Comparison of ENCODE assay signal across 17 cellular contexts in the genomic region with DNA sequence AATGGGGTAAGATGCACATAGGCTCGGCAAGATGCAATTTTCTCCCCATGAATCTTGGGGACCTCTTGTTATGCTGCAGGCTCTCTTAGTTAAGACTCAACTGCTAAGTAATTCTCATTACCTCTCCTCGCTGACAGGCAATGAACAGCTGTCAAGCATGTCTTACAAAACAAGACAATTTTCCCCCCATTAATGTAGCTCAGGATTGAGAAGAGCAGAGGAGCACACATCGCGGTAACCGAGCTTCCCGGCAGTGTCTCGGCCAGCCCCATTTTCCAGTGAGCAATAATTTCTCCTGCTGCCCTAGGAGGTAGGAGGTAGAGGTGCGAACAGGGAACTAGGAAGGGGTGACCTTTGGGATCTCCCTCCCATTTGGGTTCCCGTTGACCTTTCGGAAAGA.
DNase-seq lines count a peak whose midpoint lies in the region; TF ChIP-seq lines count a peak whose summit lies in the region.
"Had no signal": no experiment of that assay in that cellular context is flagged by ENCODE, and none has a peak within 500 bp of the region (broad histone marks: within the 10 kb centered on the region; RNA-seq: fewer than 3 reads in every experiment).

No MANE protein-coding gene starts in this region.

- H3K4me1 ChIP-seq in esophagus muscularis mucosa (peaks cover 19 to 20% (median 19%) of the 10 kb centered on the region in 4 donors), vagina (peaks cover 12% of the 10 kb centered on the region)
- H3K4me1 ChIP-seq: BE2C, BLaER1 had no signal

- no peak for TF ChIP-seq CTCF in esophagus muscularis mucosa (IDR thresholded peaks at IDR 0.05)
- TF ChIP-seq CTCF in neural cell (IDR thresholded peaks at IDR 0.05; ENCODE audit: poor library complexity, severe bottlenecking), result no peak
- TF ChIP-seq CTCF in vagina (IDR thresholded peaks at IDR 0.05), result no peak

- no peaks in the 10 kb centered on the region for H3K79me2 ChIP-seq in neural cell (replicated peaks; ENCODE audit: insufficient read depth, low read length)

- peak; percentile 53 for DNase-seq in esophagus muscularis mucosa (ENCODE audit: extremely low spot score)
- peak; percentile 8 to 19 for DNase-seq in vagina (ENCODE audit: extremely low spot score in 2 of 2)
- no peak for DNase-seq in NCI-H345 (lab: John Stamatoyannopoulos, UW)
- DNase-seq in D341Med (ENCODE audit: low spot score), result no peak
- DNase-seq: 8988T; ACHN; BE2C; C1 segment of cervical spinal cord; CD4-positive, alpha-beta memory T cell; CD4-positive, CD25-positive, alpha-beta regulatory T cell; CD8-positive, alpha-beta memory T cell; COR-L47; DMS79 treated with DMSO at 0.1 percent for 48 hours; GF-D8 had no signal

- TF ChIP-seq POLR2A in esophagus muscularis mucosa (IDR thresholded peaks at IDR 0.05; ENCODE audit: low read depth) (no peak), vagina (IDR thresholded peaks at IDR 0.05) (no peak)

- H3K9me3 ChIP-seq in esophagus muscularis mucosa (no peaks in the 10 kb centered on the region), neural cell (ENCODE audit: low read length) (no peaks in the 10 kb centered on the region), vagina (no peaks in the 10 kb centered on the region)
- H3K9me3 ChIP-seq: BE2C, BLaER1 had no signal

- intact Hi-C loops in esophagus muscularis mucosa (cut with DNase I) (no loop called here), vagina (cut with DNase I) (no loop called here)

- H3K4me3 ChIP-seq in esophagus muscularis mucosa (no peak overlapping the region), neural cell (ENCODE audit: low read length) (peak overlapping the region; percentile 18), vagina (no peak overlapping the region)
- H3K4me3 ChIP-seq: BLaER1, GM12878 had no signal

- no peaks in the 10 kb centered on the region for H3K27me3 ChIP-seq in esophagus muscularis mucosa
- no peaks in the 10 kb centered on the region for H3K27me3 ChIP-seq in neural cell (ENCODE audit: insufficient read depth, low read depth, low read length)
- H3K27me3 ChIP-seq in vagina, result no peaks in the 10 kb centered on the region
- H3K27me3 ChIP-seq: BE2C, BLaER1 had no signal

- peak overlapping the region; percentile 4 for H3K9ac ChIP-seq in neural cell (ENCODE audit: low read length)
- H3K9ac ChIP-seq: BLaER1 had no signal

- TF ChIP-seq RAD21 in neural cell (conservative IDR thresholded peaks at IDR 0.05), result peak; percentile 29

- H3K36me3 ChIP-seq in esophagus muscularis mucosa, result no peaks in the 10 kb centered on the region
- no peaks in the 10 kb centered on the region for H3K36me3 ChIP-seq in neural cell (ENCODE audit: insufficient read depth, low read length)
- no peaks in the 10 kb centered on the region for H3K36me3 ChIP-seq in vagina
- H3K36me3 ChIP-seq: BE2C, BLaER1 had no signal

- 93% methylated on average over 10 of the region's 10 CpGs for WGBS in esophagus muscularis mucosa

- H3K4me2 ChIP-seq in neural cell (ENCODE audit: low read length), result no peak overlapping the region
- H3K4me2 ChIP-seq: BLaER1 had no signal

- no peak overlapping the region for H3K27ac ChIP-seq in esophagus muscularis mucosa (replicated peaks in 1 of 4)
- H3K27ac ChIP-seq in neural cell (ENCODE audit: low read length), result peak overlapping the region; percentile 76
- no peak overlapping the region for H3K27ac ChIP-seq in vagina
- H3K27ac ChIP-seq: BLaER1 had no signal

- H4K20me1 ChIP-seq in neural cell (ENCODE audit: insufficient read depth), result no peaks in the 10 kb centered on the region
- H4K20me1 ChIP-seq: BLaER1 had no signal

- no peak for TF ChIP-seq EP300 in esophagus muscularis mucosa (IDR thresholded peaks at IDR 0.05)
- TF ChIP-seq EP300 in neural cell (conservative IDR thresholded peaks at IDR 0.05; ENCODE audit: poor library complexity, severe bottlenecking), result peak; percentile 95

- no peak overlapping the region for H2AFZ ChIP-seq in neural cell (ENCODE audit: low read depth, low read length)

- no peaks in the 10 kb centered on the region for H3K9me2 ChIP-seq in neural cell (ENCODE audit: insufficient read depth, low read length)

- no peaks in the 10 kb centered on the region for H3F3A ChIP-seq in neural cell (ENCODE audit: insufficient read depth, low read length, poor library complexity, severe bottlenecking)

TF ChIP-seq in neural cell, 6 proteins besides CTCF, POLR2A, EP300 and RAD21:
- TF ChIP-seq, protein P1, sequence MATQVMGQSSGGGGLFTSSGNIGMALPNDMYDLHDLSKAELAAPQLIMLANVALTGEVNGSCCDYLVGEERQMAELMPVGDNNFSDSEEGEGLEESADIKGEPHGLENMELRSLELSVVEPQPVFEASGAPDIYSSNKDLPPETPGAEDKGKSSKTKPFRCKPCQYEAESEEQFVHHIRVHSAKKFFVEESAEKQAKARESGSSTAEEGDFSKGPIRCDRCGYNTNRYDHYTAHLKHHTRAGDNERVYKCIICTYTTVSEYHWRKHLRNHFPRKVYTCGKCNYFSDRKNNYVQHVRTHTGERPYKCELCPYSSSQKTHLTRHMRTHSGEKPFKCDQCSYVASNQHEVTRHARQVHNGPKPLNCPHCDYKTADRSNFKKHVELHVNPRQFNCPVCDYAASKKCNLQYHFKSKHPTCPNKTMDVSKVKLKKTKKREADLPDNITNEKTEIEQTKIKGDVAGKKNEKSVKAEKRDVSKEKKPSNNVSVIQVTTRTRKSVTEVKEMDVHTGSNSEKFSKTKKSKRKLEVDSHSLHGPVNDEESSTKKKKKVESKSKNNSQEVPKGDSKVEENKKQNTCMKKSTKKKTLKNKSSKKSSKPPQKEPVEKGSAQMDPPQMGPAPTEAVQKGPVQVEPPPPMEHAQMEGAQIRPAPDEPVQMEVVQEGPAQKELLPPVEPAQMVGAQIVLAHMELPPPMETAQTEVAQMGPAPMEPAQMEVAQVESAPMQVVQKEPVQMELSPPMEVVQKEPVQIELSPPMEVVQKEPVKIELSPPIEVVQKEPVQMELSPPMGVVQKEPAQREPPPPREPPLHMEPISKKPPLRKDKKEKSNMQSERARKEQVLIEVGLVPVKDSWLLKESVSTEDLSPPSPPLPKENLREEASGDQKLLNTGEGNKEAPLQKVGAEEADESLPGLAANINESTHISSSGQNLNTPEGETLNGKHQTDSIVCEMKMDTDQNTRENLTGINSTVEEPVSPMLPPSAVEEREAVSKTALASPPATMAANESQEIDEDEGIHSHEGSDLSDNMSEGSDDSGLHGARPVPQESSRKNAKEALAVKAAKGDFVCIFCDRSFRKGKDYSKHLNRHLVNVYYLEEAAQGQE (IDR thresholded peaks at IDR 0.05; ENCODE audit: borderline replicate concordance), result peak; percentile 84
- TF ChIP-seq TAF1 (IDR thresholded peaks at IDR 0.05; ENCODE audit: low read depth) (no peak), EZH2 (IDR thresholded peaks at IDR 0.05; ENCODE audit: borderline replicate concordance, insufficient read depth, low read length, poor library complexity, severe bottlenecking) (no peak), SMC3 (conservative IDR thresholded peaks at IDR 0.05; ENCODE audit: poor library complexity) (no peak), POLR2AphosphoS5 (IDR thresholded peaks at IDR 0.05) (peak; percentile 86)

Comparison
In these comparisons a context has a peak if more than half of its experiments do, and no peak if none do; other contexts are left out.
1. DNase-seq: peak in esophagus muscularis mucosa (single experiment) and vagina (2 of 2); none in NCI-H345 (single experiment) and D341Med (single experiment).